In the genomic region with DNA sequence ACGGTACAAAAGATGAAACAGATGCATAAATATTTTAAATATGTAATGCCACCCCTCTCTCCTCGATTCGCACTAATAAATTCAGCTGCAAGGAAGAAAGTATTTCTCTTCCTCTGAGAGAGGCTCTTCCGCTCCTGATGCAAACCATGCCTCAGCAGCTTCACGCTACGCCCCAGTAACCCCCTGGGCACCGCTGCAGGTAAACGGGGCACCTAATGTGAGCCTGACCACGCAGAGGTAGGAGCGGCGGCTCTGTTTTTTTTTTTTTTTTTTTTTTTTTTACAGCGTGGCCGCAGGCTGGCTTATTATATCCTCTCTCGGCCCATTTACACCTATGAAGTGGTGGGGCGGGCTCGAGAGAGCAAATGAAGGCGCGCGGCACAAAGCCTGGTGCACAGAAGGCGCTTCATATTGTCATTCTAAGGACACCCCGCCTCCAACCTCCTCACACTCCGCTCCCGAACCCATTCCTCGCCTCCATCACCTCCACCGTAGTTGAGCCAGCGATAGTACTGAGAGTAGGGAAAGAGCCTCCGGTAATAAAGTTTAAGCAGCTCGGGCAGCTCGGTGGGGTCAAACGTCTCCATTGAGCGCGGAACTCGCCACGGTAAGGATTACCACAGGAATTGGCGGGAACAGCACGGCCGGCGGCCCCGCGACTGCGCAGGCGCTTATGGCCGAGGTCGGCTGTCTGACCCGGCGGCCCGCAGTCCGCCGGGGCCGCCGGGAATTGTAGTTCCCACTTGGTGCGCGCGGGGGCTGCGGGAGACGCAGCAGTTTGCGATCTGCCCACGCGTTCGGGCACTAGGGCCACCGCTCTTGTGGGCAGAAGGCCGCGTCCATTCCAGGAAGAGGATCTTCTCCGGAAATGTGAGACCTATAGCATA, we compare ENCODE assay signal across 1 cellular context.
TF ChIP-seq lines count a peak whose summit lies in the region.

A gene (minus strand): TSS at position 612 of the 887 bp plus-strand sequence. CDS start 25 bp downstream, at position 587.

TF ChIP-seq in K562, 482 proteins besides CTCF, POLR2A, EP300 and RAD21 (continued from another document and continues in another):
- TF ChIP-seq, protein P1, sequence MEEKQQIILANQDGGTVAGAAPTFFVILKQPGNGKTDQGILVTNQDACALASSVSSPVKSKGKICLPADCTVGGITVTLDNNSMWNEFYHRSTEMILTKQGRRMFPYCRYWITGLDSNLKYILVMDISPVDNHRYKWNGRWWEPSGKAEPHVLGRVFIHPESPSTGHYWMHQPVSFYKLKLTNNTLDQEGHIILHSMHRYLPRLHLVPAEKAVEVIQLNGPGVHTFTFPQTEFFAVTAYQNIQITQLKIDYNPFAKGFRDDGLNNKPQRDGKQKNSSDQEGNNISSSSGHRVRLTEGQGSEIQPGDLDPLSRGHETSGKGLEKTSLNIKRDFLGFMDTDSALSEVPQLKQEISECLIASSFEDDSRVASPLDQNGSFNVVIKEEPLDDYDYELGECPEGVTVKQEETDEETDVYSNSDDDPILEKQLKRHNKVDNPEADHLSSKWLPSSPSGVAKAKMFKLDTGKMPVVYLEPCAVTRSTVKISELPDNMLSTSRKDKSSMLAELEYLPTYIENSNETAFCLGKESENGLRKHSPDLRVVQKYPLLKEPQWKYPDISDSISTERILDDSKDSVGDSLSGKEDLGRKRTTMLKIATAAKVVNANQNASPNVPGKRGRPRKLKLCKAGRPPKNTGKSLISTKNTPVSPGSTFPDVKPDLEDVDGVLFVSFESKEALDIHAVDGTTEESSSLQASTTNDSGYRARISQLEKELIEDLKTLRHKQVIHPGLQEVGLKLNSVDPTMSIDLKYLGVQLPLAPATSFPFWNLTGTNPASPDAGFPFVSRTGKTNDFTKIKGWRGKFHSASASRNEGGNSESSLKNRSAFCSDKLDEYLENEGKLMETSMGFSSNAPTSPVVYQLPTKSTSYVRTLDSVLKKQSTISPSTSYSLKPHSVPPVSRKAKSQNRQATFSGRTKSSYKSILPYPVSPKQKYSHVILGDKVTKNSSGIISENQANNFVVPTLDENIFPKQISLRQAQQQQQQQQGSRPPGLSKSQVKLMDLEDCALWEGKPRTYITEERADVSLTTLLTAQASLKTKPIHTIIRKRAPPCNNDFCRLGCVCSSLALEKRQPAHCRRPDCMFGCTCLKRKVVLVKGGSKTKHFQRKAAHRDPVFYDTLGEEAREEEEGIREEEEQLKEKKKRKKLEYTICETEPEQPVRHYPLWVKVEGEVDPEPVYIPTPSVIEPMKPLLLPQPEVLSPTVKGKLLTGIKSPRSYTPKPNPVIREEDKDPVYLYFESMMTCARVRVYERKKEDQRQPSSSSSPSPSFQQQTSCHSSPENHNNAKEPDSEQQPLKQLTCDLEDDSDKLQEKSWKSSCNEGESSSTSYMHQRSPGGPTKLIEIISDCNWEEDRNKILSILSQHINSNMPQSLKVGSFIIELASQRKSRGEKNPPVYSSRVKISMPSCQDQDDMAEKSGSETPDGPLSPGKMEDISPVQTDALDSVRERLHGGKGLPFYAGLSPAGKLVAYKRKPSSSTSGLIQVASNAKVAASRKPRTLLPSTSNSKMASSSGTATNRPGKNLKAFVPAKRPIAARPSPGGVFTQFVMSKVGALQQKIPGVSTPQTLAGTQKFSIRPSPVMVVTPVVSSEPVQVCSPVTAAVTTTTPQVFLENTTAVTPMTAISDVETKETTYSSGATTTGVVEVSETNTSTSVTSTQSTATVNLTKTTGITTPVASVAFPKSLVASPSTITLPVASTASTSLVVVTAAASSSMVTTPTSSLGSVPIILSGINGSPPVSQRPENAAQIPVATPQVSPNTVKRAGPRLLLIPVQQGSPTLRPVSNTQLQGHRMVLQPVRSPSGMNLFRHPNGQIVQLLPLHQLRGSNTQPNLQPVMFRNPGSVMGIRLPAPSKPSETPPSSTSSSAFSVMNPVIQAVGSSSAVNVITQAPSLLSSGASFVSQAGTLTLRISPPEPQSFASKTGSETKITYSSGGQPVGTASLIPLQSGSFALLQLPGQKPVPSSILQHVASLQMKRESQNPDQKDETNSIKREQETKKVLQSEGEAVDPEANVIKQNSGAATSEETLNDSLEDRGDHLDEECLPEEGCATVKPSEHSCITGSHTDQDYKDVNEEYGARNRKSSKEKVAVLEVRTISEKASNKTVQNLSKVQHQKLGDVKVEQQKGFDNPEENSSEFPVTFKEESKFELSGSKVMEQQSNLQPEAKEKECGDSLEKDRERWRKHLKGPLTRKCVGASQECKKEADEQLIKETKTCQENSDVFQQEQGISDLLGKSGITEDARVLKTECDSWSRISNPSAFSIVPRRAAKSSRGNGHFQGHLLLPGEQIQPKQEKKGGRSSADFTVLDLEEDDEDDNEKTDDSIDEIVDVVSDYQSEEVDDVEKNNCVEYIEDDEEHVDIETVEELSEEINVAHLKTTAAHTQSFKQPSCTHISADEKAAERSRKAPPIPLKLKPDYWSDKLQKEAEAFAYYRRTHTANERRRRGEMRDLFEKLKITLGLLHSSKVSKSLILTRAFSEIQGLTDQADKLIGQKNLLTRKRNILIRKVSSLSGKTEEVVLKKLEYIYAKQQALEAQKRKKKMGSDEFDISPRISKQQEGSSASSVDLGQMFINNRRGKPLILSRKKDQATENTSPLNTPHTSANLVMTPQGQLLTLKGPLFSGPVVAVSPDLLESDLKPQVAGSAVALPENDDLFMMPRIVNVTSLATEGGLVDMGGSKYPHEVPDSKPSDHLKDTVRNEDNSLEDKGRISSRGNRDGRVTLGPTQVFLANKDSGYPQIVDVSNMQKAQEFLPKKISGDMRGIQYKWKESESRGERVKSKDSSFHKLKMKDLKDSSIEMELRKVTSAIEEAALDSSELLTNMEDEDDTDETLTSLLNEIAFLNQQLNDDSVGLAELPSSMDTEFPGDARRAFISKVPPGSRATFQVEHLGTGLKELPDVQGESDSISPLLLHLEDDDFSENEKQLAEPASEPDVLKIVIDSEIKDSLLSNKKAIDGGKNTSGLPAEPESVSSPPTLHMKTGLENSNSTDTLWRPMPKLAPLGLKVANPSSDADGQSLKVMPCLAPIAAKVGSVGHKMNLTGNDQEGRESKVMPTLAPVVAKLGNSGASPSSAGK (IDR thresholded peaks at IDR 0.05) = peak; percentile 91
- peak; percentile 86 for TF ChIP-seq RBBP5 (IDR thresholded peaks at IDR 0.05; ENCODE audit: borderline replicate concordance, insufficient read depth, low read length, poor library complexity, severe bottlenecking)
- no peak for TF ChIP-seq BACH1 (tag; IDR thresholded peaks at IDR 0.05)
- TF ChIP-seq MEF2A (IDR thresholded peaks at IDR 0.05; ENCODE audit: control insufficient read depth, low read depth, low read length) = no peak
- TF ChIP-seq ZBTB8A (IDR thresholded peaks at IDR 0.05; ENCODE audit: partially characterized antibody) = no peak
- TF ChIP-seq, protein P2, sequence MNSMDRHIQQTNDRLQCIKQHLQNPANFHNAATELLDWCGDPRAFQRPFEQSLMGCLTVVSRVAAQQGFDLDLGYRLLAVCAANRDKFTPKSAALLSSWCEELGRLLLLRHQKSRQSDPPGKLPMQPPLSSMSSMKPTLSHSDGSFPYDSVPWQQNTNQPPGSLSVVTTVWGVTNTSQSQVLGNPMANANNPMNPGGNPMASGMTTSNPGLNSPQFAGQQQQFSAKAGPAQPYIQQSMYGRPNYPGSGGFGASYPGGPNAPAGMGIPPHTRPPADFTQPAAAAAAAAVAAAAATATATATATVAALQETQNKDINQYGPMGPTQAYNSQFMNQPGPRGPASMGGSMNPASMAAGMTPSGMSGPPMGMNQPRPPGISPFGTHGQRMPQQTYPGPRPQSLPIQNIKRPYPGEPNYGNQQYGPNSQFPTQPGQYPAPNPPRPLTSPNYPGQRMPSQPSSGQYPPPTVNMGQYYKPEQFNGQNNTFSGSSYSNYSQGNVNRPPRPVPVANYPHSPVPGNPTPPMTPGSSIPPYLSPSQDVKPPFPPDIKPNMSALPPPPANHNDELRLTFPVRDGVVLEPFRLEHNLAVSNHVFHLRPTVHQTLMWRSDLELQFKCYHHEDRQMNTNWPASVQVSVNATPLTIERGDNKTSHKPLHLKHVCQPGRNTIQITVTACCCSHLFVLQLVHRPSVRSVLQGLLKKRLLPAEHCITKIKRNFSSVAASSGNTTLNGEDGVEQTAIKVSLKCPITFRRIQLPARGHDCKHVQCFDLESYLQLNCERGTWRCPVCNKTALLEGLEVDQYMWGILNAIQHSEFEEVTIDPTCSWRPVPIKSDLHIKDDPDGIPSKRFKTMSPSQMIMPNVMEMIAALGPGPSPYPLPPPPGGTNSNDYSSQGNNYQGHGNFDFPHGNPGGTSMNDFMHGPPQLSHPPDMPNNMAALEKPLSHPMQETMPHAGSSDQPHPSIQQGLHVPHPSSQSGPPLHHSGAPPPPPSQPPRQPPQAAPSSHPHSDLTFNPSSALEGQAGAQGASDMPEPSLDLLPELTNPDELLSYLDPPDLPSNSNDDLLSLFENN (IDR thresholded peaks at IDR 0.05; ENCODE audit: low read depth in 2 of 2, low read length in 2 of 2) = no peak
- TF ChIP-seq ZNF717 (CRISPR knock-in tag; IDR thresholded peaks at IDR 0.05) = no peak
- TF ChIP-seq, protein P3, sequence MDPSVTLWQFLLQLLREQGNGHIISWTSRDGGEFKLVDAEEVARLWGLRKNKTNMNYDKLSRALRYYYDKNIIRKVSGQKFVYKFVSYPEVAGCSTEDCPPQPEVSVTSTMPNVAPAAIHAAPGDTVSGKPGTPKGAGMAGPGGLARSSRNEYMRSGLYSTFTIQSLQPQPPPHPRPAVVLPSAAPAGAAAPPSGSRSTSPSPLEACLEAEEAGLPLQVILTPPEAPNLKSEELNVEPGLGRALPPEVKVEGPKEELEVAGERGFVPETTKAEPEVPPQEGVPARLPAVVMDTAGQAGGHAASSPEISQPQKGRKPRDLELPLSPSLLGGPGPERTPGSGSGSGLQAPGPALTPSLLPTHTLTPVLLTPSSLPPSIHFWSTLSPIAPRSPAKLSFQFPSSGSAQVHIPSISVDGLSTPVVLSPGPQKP (CRISPR knock-in tag; IDR thresholded peaks at IDR 0.05) = no peak
- TF ChIP-seq GABPB2 (CRISPR knock-in tag; conservative IDR thresholded peaks at IDR 0.05) = no peak
- TF ChIP-seq FOXA1 (IDR thresholded peaks at IDR 0.05; ENCODE audit: borderline replicate concordance) = no peak
- no peak for TF ChIP-seq GTF2F1 (IDR thresholded peaks at IDR 0.05; ENCODE audit: low read depth, low read length)
- TF ChIP-seq NFXL1 (CRISPR knock-in tag; IDR thresholded peaks at IDR 0.05) = no peak
- TF ChIP-seq, protein P4, sequence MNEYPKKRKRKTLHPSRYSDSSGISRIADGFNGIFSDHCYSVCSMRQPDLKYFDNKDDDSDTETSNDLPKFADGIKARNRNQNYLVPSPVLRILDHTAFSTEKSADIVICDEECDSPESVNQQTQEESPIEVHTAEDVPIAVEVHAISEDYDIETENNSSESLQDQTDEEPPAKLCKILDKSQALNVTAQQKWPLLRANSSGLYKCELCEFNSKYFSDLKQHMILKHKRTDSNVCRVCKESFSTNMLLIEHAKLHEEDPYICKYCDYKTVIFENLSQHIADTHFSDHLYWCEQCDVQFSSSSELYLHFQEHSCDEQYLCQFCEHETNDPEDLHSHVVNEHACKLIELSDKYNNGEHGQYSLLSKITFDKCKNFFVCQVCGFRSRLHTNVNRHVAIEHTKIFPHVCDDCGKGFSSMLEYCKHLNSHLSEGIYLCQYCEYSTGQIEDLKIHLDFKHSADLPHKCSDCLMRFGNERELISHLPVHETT (CRISPR knock-in tag; conservative IDR thresholded peaks at IDR 0.05 in 1 of 2, IDR thresholded peaks at IDR 0.05 in 1 of 2) = peak in 1 of 2 experiments; percentile 67; a peak in 2 of 4 replicates
- TF ChIP-seq ZNF134 (CRISPR knock-in tag; conservative IDR thresholded peaks at IDR 0.05) = no peak
- TF ChIP-seq DACH1 (IDR thresholded peaks at IDR 0.05; ENCODE audit: partially characterized antibody) = no peak
- TF ChIP-seq XRCC4 (IDR thresholded peaks at IDR 0.05; ENCODE audit: extremely low read depth, insufficient read depth, insufficient read length) = no peak
- TF ChIP-seq, protein P5, sequence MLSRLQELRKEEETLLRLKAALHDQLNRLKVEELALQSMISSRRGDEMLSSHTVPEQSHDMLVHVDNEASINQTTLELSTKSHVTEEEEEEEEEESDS (CRISPR knock-in tag; IDR thresholded peaks at IDR 0.05) = no peak
- peak; percentile 57 for TF ChIP-seq CREM (IDR thresholded peaks at IDR 0.05; ENCODE audit: low read depth)
- 0 out of 2 replicates have a peak, but pooled peaks have one; percentile 18 for TF ChIP-seq CBFB (CRISPR knock-in tag; IDR thresholded peaks at IDR 0.05)
- TF ChIP-seq, protein P6, sequence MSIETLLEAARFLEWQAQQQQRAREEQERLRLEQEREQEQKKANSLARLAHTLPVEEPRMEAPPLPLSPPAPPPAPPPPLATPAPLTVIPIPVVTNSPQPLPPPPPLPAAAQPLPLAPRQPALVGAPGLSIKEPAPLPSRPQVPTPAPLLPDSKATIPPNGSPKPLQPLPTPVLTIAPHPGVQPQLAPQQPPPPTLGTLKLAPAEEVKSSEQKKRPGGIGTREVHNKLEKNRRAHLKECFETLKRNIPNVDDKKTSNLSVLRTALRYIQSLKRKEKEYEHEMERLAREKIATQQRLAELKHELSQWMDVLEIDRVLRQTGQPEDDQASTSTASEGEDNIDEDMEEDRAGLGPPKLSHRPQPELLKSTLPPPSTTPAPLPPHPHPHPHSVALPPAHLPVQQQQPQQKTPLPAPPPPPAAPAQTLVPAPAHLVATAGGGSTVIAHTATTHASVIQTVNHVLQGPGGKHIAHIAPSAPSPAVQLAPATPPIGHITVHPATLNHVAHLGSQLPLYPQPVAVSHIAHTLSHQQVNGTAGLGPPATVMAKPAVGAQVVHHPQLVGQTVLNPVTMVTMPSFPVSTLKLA (conservative IDR thresholded peaks at IDR 0.05) = peak; percentile 45 to 76; a peak in 3 of 4 replicates
- TF ChIP-seq, protein P7, sequence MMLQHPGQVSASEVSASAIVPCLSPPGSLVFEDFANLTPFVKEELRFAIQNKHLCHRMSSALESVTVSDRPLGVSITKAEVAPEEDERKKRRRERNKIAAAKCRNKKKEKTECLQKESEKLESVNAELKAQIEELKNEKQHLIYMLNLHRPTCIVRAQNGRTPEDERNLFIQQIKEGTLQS (IDR thresholded peaks at IDR 0.05) = no peak
- TF ChIP-seq, protein P7 (CRISPR knock-in tag; conservative IDR thresholded peaks at IDR 0.05) = peak; percentile 67; the same call in 1 of the 2 replicates
- no peak for TF ChIP-seq MYNN (IDR thresholded peaks at IDR 0.05)
- TF ChIP-seq MYNN (CRISPR knock-in tag; IDR thresholded peaks at IDR 0.05) = no peak
- TF ChIP-seq, protein P8, sequence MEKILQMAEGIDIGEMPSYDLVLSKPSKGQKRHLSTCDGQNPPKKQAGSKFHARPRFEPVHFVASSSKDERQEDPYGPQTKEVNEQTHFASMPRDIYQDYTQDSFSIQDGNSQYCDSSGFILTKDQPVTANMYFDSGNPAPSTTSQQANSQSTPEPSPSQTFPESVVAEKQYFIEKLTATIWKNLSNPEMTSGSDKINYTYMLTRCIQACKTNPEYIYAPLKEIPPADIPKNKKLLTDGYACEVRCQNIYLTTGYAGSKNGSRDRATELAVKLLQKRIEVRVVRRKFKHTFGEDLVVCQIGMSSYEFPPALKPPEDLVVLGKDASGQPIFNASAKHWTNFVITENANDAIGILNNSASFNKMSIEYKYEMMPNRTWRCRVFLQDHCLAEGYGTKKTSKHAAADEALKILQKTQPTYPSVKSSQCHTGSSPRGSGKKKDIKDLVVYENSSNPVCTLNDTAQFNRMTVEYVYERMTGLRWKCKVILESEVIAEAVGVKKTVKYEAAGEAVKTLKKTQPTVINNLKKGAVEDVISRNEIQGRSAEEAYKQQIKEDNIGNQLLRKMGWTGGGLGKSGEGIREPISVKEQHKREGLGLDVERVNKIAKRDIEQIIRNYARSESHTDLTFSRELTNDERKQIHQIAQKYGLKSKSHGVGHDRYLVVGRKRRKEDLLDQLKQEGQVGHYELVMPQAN (IDR thresholded peaks at IDR 0.05; ENCODE audit: borderline replicate concordance) = peak; percentile 53; the same call in 1 of the 2 replicates
